Comparison of ENCODE assay signal across 17 cellular contexts in genomic region chr1:13492711-13493110, GRCh38. TPM values are rescaled to one million over a fixed set of nuclear protein-coding genes. Genes with fewer than 3 reads are reported as not detected.
DNase-seq lines count a peak whose midpoint lies in the region; ATAC-seq and TF ChIP-seq lines count a peak whose summit lies in the region.
"Had no signal": no experiment of that assay in that cellular context is flagged by ENCODE, and none has a peak within 500 bp of the region (broad histone marks: within the 10 kb centered on the region; RNA-seq: fewer than 3 reads in every experiment).

No MANE protein-coding gene starts in this region.

- TF ChIP-seq CTCF in neural crest cell (conservative IDR thresholded peaks at IDR 0.05): no peak

- H3K4me1 ChIP-seq in BLaER1: peaks cover 100% of the 10 kb centered on the region
- H3K4me1 ChIP-seq in BLaER1 treated with 17β-estradiol and CSF1 and Interleukin-3, amounts not matched to agents 10 nM and 100 nM: peaks cover 18 to 100% (median 99%) of the 10 kb centered on the region in 10 experiments; a peak in 19 of 20 replicates
- H3K4me1 ChIP-seq: A549, BE2C had no signal

- H3K4me3 Mint-ChIP-seq in neural crest cell: no peak overlapping the region

- H3K9me3 ChIP-seq in BLaER1: no peaks in the 10 kb centered on the region
- H3K9me3 ChIP-seq in BLaER1 treated with 17β-estradiol and CSF1 and Interleukin-3, amounts not matched to agents 10 nM and 100 nM (replicated peaks in 1 of 11): no peaks in the 10 kb centered on the region
- H3K9me3 ChIP-seq: A549, BE2C had no signal

- H3K27ac ChIP-seq in BLaER1: peak overlapping the region; percentile 98
- H3K27ac ChIP-seq in BLaER1 treated with 17β-estradiol and CSF1 and Interleukin-3, amounts not matched to agents 10 nM and 100 nM: peak overlapping the region in 7 of 11 experiments; percentile 44 to 99 (median 94); a peak in 14 of 22 replicates
- H3K27ac ChIP-seq: A549 had no signal

- H3K27me3 Mint-ChIP-seq in neural crest cell (ENCODE audit: low read depth): peaks cover 3% of the 10 kb centered on the region

- H3K27me3 ChIP-seq in BLaER1: no peaks in the 10 kb centered on the region
- H3K27me3 ChIP-seq in BLaER1 treated with 17β-estradiol and CSF1 and Interleukin-3, amounts not matched to agents 10 nM and 100 nM: no peaks in the 10 kb centered on the region
- H3K27me3 ChIP-seq: BE2C had no signal

- H3K4me1 Mint-ChIP-seq in neural crest cell: no peaks in the 10 kb centered on the region

- H3K9ac ChIP-seq in BLaER1: peak overlapping the region; percentile 32
- H3K9ac ChIP-seq in BLaER1 treated with 17β-estradiol and CSF1 and Interleukin-3, amounts not matched to agents 10 nM and 100 nM: peak overlapping the region in 6 of 11 experiments; percentile 26 to 85 (median 60); a peak in 10 of 22 replicates

- ATAC-seq in left ventricle myocardium superior: peak; percentile 53
- no peak for ATAC-seq in HG02623 (IDR thresholded peaks at IDR 0.05; ENCODE audit: unreplicated experiment)
- ATAC-seq in GM19395 (IDR thresholded peaks at IDR 0.05; ENCODE audit: unreplicated experiment): no peak
- ATAC-seq in HG02981 (IDR thresholded peaks at IDR 0.05; ENCODE audit: unreplicated experiment): no peak
- ATAC-seq: A549, HCT116 had no signal

- DNase-seq in left ventricle myocardium superior (no peak), neural crest cell (ENCODE audit: low read depth, low spot score) (no peak), DMS153 (lab: John Stamatoyannopoulos, UW) (no peak)
- DNase-seq: BE2C, DMS79, EL, IMR-90, KBM-7 had no signal

- no peak overlapping the region for H3K4me3 ChIP-seq in BLaER1
- H3K4me3 ChIP-seq in BLaER1 treated with 17β-estradiol and CSF1 and Interleukin-3, amounts not matched to agents 10 nM and 100 nM: no peak overlapping the region
- H3K4me3 ChIP-seq: A549 had no signal

- no peaks in the 10 kb centered on the region for H4K20me1 ChIP-seq in BLaER1
- no peaks in the 10 kb centered on the region for H4K20me1 ChIP-seq in BLaER1 treated with 17β-estradiol and CSF1 and Interleukin-3, amounts not matched to agents 10 nM and 100 nM

- no peaks in the 10 kb centered on the region for H3K9me3 Mint-ChIP-seq in neural crest cell

- H3K4me2 ChIP-seq in BLaER1: peak overlapping the region; percentile 85
- peak overlapping the region; percentile 32 to 95 (median 83); a peak in 20 of 22 replicates for H3K4me2 ChIP-seq in BLaER1 treated with 17β-estradiol and CSF1 and Interleukin-3, amounts not matched to agents 10 nM and 100 nM
- H3K4me2 ChIP-seq: A549 had no signal

- intact Hi-C loops in left ventricle myocardium superior (cut with micrococcal nuclease): no loop called here

- no peaks in the 10 kb centered on the region for H3K36me3 ChIP-seq in BLaER1
- H3K36me3 ChIP-seq in BLaER1 treated with 17β-estradiol and CSF1 and Interleukin-3, amounts not matched to agents 10 nM and 100 nM: no peaks in the 10 kb centered on the region
- H3K36me3 ChIP-seq: BE2C had no signal

- H3K27ac Mint-ChIP-seq in neural crest cell (ENCODE audit: unreplicated experiment): peak overlapping the region; percentile 68

- H3K36me3 Mint-ChIP-seq in neural crest cell (ENCODE audit: low read depth): no peaks in the 10 kb centered on the region

RNA-seq across cellular contexts. Expression of gene LRRC38, which starts 21.1 kb away (rescaled TPM):
- total RNA-seq in left ventricle myocardium superior (0.15 TPM), neural crest cell (not detected in 2 replicates)
- total RNA-seq: H4, HT-29, IMR-90 had no signal
